In the genomic region with DNA sequence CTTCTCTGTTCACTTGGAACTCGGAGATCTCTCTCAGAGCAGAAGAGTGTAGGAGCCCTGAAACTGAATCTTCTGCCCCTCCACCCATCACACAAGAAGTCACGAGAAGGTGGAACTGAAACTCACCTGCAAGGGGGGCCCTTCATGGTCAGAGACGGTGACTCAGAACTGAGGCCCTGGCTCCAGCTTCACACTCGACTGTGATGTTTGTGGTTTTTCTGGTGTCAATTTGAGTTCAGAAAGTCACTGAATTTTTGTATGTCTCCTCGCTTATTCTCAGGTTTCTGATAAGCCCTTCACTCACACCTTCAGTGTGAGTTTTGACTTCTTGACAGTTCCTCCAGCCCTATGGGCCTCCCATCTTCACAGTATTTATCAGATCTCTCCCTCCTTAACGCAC, we compare ENCODE assay signal across 1 cellular context.
TF ChIP-seq lines count a peak whose summit lies in the region.

No MANE protein-coding gene starts in this region.

TF ChIP-seq in GM12878, 131 proteins besides CTCF, POLR2A, EP300 and RAD21 (continues in another document):
- TF ChIP-seq, protein P1, sequence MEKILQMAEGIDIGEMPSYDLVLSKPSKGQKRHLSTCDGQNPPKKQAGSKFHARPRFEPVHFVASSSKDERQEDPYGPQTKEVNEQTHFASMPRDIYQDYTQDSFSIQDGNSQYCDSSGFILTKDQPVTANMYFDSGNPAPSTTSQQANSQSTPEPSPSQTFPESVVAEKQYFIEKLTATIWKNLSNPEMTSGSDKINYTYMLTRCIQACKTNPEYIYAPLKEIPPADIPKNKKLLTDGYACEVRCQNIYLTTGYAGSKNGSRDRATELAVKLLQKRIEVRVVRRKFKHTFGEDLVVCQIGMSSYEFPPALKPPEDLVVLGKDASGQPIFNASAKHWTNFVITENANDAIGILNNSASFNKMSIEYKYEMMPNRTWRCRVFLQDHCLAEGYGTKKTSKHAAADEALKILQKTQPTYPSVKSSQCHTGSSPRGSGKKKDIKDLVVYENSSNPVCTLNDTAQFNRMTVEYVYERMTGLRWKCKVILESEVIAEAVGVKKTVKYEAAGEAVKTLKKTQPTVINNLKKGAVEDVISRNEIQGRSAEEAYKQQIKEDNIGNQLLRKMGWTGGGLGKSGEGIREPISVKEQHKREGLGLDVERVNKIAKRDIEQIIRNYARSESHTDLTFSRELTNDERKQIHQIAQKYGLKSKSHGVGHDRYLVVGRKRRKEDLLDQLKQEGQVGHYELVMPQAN (conservative IDR thresholded peaks at IDR 0.05): no peak; the same call in 1 of the 2 replicates
- TF ChIP-seq JUNB (IDR thresholded peaks at IDR 0.05): peak; percentile 94
- TF ChIP-seq, protein P2, sequence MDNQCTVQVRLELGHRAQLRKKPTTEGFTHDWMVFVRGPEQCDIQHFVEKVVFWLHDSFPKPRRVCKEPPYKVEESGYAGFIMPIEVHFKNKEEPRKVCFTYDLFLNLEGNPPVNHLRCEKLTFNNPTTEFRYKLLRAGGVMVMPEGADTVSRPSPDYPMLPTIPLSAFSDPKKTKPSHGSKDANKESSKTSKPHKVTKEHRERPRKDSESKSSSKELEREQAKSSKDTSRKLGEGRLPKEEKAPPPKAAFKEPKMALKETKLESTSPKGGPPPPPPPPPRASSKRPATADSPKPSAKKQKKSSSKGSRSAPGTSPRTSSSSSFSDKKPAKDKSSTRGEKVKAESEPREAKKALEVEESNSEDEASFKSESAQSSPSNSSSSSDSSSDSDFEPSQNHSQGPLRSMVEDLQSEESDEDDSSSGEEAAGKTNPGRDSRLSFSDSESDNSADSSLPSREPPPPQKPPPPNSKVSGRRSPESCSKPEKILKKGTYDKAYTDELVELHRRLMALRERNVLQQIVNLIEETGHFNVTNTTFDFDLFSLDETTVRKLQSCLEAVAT (IDR thresholded peaks at IDR 0.05): peak; percentile 92
- peak; percentile 90 for TF ChIP-seq PML (IDR thresholded peaks at IDR 0.05; ENCODE audit: low read length)
- peak; percentile 98 for TF ChIP-seq DPF2 (IDR thresholded peaks at IDR 0.05)
- TF ChIP-seq ZBED1 (IDR thresholded peaks at IDR 0.05; ENCODE audit: borderline replicate concordance): peak; percentile 94
- peak; percentile 80; the same call in 1 of the 2 replicates for TF ChIP-seq BMI1 (IDR thresholded peaks at IDR 0.05; ENCODE audit: borderline replicate concordance)
- TF ChIP-seq, protein P3, sequence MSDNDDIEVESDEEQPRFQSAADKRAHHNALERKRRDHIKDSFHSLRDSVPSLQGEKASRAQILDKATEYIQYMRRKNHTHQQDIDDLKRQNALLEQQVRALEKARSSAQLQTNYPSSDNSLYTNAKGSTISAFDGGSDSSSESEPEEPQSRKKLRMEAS (IDR thresholded peaks at IDR 0.05; ENCODE audit: low read depth, low read length): no peak
- peak; percentile 95 for TF ChIP-seq BACH1 (IDR thresholded peaks at IDR 0.05; ENCODE audit: borderline replicate concordance)
- TF ChIP-seq GABPA (IDR thresholded peaks at IDR 0.05; ENCODE audit: low read depth): 0 out of 2 replicates have a peak, but pooled peaks have one; percentile 57
- TF ChIP-seq FOXK2 (IDR thresholded peaks at IDR 0.05): no peak
- peak; percentile 98 for TF ChIP-seq NFIC (IDR thresholded peaks at IDR 0.05; ENCODE audit: low read depth, low read length)
- TF ChIP-seq NR2F1 (conservative IDR thresholded peaks at IDR 0.05): peak; percentile 96
- TF ChIP-seq ZSCAN29 (IDR thresholded peaks at IDR 0.05): peak; percentile 57; the same call in 1 of the 2 replicates
- TF ChIP-seq CREM (IDR thresholded peaks at IDR 0.05; ENCODE audit: low read depth): peak; percentile 96
- TF ChIP-seq FOXM1 (IDR thresholded peaks at IDR 0.05; ENCODE audit: low read depth, low read length): peak; percentile 99
- TF ChIP-seq BCL11A (IDR thresholded peaks at IDR 0.05; ENCODE audit: low read depth, low read length): peak; percentile 98
- TF ChIP-seq HDAC6 (IDR thresholded peaks at IDR 0.05; ENCODE audit: unreplicated experiment): no peak
- peak; percentile 87 for TF ChIP-seq ATF7 (IDR thresholded peaks at IDR 0.05; ENCODE audit: low read depth)
- TF ChIP-seq, protein P4, sequence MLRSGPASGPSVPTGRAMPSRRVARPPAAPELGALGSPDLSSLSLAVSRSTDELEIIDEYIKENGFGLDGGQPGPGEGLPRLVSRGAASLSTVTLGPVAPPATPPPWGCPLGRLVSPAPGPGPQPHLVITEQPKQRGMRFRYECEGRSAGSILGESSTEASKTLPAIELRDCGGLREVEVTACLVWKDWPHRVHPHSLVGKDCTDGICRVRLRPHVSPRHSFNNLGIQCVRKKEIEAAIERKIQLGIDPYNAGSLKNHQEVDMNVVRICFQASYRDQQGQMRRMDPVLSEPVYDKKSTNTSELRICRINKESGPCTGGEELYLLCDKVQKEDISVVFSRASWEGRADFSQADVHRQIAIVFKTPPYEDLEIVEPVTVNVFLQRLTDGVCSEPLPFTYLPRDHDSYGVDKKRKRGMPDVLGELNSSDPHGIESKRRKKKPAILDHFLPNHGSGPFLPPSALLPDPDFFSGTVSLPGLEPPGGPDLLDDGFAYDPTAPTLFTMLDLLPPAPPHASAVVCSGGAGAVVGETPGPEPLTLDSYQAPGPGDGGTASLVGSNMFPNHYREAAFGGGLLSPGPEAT (IDR thresholded peaks at IDR 0.05; ENCODE audit: low read depth): peak; percentile 92
- TF ChIP-seq RB1 (IDR thresholded peaks at IDR 0.05; ENCODE audit: borderline replicate concordance): peak; percentile 46; the same call in 1 of the 2 replicates
- TF ChIP-seq MEF2A (IDR thresholded peaks at IDR 0.05; ENCODE audit: insufficient read depth, low read depth, low read length): peak; percentile 91
- TF ChIP-seq CBFB (IDR thresholded peaks at IDR 0.05; ENCODE audit: low read depth): peak; percentile 95
- TF ChIP-seq BHLHE40 (IDR thresholded peaks at IDR 0.05; ENCODE audit: borderline replicate concordance in 1 of 2, low read depth in 2 of 2, low read length in 1 of 2): peak; percentile 98
- TF ChIP-seq RELA (IDR thresholded peaks at IDR 0.05; ENCODE audit: borderline replicate concordance, partially characterized antibody): no peak
- TF ChIP-seq, protein P5, sequence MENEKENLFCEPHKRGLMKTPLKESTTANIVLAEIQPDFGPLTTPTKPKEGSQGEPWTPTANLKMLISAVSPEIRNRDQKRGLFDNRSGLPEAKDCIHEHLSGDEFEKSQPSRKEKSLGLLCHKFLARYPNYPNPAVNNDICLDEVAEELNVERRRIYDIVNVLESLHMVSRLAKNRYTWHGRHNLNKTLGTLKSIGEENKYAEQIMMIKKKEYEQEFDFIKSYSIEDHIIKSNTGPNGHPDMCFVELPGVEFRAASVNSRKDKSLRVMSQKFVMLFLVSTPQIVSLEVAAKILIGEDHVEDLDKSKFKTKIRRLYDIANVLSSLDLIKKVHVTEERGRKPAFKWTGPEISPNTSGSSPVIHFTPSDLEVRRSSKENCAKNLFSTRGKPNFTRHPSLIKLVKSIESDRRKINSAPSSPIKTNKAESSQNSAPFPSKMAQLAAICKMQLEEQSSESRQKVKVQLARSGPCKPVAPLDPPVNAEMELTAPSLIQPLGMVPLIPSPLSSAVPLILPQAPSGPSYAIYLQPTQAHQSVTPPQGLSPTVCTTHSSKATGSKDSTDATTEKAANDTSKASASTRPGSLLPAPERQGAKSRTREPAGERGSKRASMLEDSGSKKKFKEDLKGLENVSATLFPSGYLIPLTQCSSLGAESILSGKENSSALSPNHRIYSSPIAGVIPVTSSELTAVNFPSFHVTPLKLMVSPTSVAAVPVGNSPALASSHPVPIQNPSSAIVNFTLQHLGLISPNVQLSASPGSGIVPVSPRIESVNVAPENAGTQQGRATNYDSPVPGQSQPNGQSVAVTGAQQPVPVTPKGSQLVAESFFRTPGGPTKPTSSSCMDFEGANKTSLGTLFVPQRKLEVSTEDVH (IDR thresholded peaks at IDR 0.05; ENCODE audit: low read depth, partially characterized antibody): peak; percentile 41
- TF ChIP-seq, protein P6, sequence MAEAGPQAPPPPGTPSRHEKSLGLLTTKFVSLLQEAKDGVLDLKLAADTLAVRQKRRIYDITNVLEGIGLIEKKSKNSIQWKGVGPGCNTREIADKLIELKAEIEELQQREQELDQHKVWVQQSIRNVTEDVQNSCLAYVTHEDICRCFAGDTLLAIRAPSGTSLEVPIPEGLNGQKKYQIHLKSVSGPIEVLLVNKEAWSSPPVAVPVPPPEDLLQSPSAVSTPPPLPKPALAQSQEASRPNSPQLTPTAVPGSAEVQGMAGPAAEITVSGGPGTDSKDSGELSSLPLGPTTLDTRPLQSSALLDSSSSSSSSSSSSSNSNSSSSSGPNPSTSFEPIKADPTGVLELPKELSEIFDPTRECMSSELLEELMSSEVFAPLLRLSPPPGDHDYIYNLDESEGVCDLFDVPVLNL (IDR thresholded peaks at IDR 0.05; ENCODE audit: low read depth, low read length): no peak
- TF ChIP-seq BRCA1 (IDR thresholded peaks at IDR 0.05; ENCODE audit: low read depth, low read length): no peak
- peak in 1 of 2 experiments; percentile 91; a peak in 2 of 4 replicates for TF ChIP-seq ETV6 (conservative IDR thresholded peaks at IDR 0.05 in 1 of 2, IDR thresholded peaks at IDR 0.05 in 1 of 2; ENCODE audit: borderline replicate concordance in 1 of 2, low read depth in 1 of 2)
- TF ChIP-seq TARDBP (IDR thresholded peaks at IDR 0.05; ENCODE audit: borderline replicate concordance): peak; percentile 78; the same call in 1 of the 2 replicates
- no peak for TF ChIP-seq FOS (IDR thresholded peaks at IDR 0.05; ENCODE audit: borderline replicate concordance, extremely low read depth, insufficient read length)
- no peak; the same call in 1 of the 2 replicates for TF ChIP-seq SMC3 (IDR thresholded peaks at IDR 0.05; ENCODE audit: borderline replicate concordance, low read length)
- TF ChIP-seq, protein P7, sequence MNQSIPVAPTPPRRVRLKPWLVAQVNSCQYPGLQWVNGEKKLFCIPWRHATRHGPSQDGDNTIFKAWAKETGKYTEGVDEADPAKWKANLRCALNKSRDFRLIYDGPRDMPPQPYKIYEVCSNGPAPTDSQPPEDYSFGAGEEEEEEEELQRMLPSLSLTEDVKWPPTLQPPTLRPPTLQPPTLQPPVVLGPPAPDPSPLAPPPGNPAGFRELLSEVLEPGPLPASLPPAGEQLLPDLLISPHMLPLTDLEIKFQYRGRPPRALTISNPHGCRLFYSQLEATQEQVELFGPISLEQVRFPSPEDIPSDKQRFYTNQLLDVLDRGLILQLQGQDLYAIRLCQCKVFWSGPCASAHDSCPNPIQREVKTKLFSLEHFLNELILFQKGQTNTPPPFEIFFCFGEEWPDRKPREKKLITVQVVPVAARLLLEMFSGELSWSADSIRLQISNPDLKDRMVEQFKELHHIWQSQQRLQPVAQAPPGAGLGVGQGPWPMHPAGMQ (IDR thresholded peaks at IDR 0.05; ENCODE audit: borderline replicate concordance): 0 out of 2 replicates have a peak, but pooled peaks have one; percentile 20
- TF ChIP-seq ZNF24 (IDR thresholded peaks at IDR 0.05): peak; percentile 5; the same call in 1 of the 2 replicates
- no peak for TF ChIP-seq ZNF274 (IDR thresholded peaks at IDR 0.05; ENCODE audit: insufficient read depth, insufficient read length)
- TF ChIP-seq TCF7 (IDR thresholded peaks at IDR 0.05; ENCODE audit: borderline replicate concordance): 0 out of 2 replicates have a peak, but pooled peaks have one; percentile 61
- TF ChIP-seq EED (IDR thresholded peaks at IDR 0.05; ENCODE audit: low read depth): peak; percentile 97
- TF ChIP-seq TBL1XR1 (IDR thresholded peaks at IDR 0.05; ENCODE audit: low read depth, low read length): peak; percentile 98
- TF ChIP-seq MTA2 (IDR thresholded peaks at IDR 0.05; ENCODE audit: low read depth): peak; percentile 93
- peak; percentile 44; the same call in 1 of the 2 replicates for TF ChIP-seq RAD51 (IDR thresholded peaks at IDR 0.05)
- no peak for TF ChIP-seq ESRRA (IDR thresholded peaks at IDR 0.05; ENCODE audit: low read length)
- no peak for TF ChIP-seq MYC (IDR thresholded peaks at IDR 0.05; ENCODE audit: insufficient read depth, insufficient read length, insufficient replicate concordance, low read length, severe bottlenecking)
- peak; percentile 61 for TF ChIP-seq SMAD1 (IDR thresholded peaks at IDR 0.05; ENCODE audit: low read depth, partially characterized antibody)
- TF ChIP-seq RBBP5 (conservative IDR thresholded peaks at IDR 0.05): no peak
- TF ChIP-seq, protein P8, sequence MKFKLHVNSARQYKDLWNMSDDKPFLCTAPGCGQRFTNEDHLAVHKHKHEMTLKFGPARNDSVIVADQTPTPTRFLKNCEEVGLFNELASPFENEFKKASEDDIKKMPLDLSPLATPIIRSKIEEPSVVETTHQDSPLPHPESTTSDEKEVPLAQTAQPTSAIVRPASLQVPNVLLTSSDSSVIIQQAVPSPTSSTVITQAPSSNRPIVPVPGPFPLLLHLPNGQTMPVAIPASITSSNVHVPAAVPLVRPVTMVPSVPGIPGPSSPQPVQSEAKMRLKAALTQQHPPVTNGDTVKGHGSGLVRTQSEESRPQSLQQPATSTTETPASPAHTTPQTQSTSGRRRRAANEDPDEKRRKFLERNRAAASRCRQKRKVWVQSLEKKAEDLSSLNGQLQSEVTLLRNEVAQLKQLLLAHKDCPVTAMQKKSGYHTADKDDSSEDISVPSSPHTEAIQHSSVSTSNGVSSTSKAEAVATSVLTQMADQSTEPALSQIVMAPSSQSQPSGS (IDR thresholded peaks at IDR 0.05; ENCODE audit: low read length): peak; percentile 96
- TF ChIP-seq MEF2B (IDR thresholded peaks at IDR 0.05; ENCODE audit: partially characterized antibody, poor library complexity, severe bottlenecking): peak; percentile 69
- peak in 1 of 2 experiments; percentile 55; a peak in 1 of 4 replicates for TF ChIP-seq SRF (IDR thresholded peaks at IDR 0.05; ENCODE audit: low read depth in 2 of 2, low read length in 2 of 2)
- no peak for TF ChIP-seq SMARCA5 (IDR thresholded peaks at IDR 0.05)
- TF ChIP-seq, protein P9, sequence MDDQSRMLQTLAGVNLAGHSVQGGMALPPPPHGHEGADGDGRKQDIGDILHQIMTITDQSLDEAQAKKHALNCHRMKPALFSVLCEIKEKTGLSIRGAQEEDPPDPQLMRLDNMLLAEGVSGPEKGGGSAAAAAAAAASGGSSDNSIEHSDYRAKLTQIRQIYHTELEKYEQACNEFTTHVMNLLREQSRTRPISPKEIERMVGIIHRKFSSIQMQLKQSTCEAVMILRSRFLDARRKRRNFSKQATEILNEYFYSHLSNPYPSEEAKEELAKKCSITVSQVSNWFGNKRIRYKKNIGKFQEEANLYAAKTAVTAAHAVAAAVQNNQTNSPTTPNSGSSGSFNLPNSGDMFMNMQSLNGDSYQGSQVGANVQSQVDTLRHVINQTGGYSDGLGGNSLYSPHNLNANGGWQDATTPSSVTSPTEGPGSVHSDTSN (IDR thresholded peaks at IDR 0.05; ENCODE audit: insufficient replicate concordance, low read depth, low read length): peak; percentile 33
- peak; percentile 100 for TF ChIP-seq TCF12 (IDR thresholded peaks at IDR 0.05; ENCODE audit: low read depth, low read length)
- TF ChIP-seq ZNF217 (IDR thresholded peaks at IDR 0.05): no peak
- TF ChIP-seq MYB (IDR thresholded peaks at IDR 0.05; ENCODE audit: borderline replicate concordance, low read depth, low read length): 0 out of 2 replicates have a peak, but pooled peaks have one; percentile 61
- peak; percentile 85 for TF ChIP-seq SP1 (IDR thresholded peaks at IDR 0.05; ENCODE audit: low read depth, low read length)
- peak; percentile 72 for TF ChIP-seq CREB1 (IDR thresholded peaks at IDR 0.05; ENCODE audit: low read depth)
